ENCODE assay signal across 24 cellular contexts in the genomic region with DNA sequence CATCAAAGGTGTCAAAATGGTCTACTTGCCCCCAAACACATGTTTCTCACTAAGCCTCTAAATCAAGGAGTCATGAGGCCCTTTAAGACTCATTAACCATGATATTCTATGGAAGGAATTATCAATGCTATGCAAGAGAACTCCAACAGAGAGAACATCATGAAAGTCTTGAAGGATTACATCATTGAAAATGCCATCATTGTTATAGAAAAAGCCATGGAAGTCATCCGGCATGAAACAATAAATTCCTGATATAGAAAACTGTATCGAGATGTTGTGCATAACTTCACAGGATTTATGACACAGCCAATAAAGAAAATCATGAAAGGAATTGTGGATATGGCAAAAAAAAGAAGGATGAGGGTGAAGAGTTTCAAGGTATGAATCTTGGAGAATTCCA.
DNase-seq lines count a peak whose midpoint lies in the region; FAIRE-seq and TF ChIP-seq lines count a peak whose summit lies in the region.
"Had no signal": no experiment of that assay in that cellular context is flagged by ENCODE, and none has a peak within 500 bp of the region (broad histone marks: within the 10 kb centered on the region; RNA-seq: fewer than 3 reads in every experiment).

No MANE protein-coding gene starts in this region.

- no peak overlapping the region for H3K4me2 ChIP-seq in PC-9
- H3K4me2 ChIP-seq: BLaER1 treated with 17β-estradiol and CSF1 and Interleukin-3, amounts not matched to agents 10 nM and 100 nM had no signal

- H3K4me3 ChIP-seq in AG10803 (ENCODE audit: low read length): no peak overlapping the region
- no peak overlapping the region for H3K4me3 ChIP-seq in PC-9
- H3K4me3 ChIP-seq: BLaER1 treated with 17β-estradiol and CSF1 and Interleukin-3, amounts not matched to agents 10 nM and 100 nM had no signal

- no peaks in the 10 kb centered on the region for H3K9me3 ChIP-seq in PC-9 (ENCODE audit: insufficient read depth, low read depth)
- H3K9me3 ChIP-seq: BLaER1 treated with 17β-estradiol and CSF1 and Interleukin-3, amounts not matched to agents 10 nM and 100 nM; Caco-2 had no signal

- no peaks in the 10 kb centered on the region for H3K79me2 ChIP-seq in PC-9 (ENCODE audit: low read depth)

- no peak for TF ChIP-seq CTCF in AG10803 (conservative IDR thresholded peaks at IDR 0.05; ENCODE audit: low read length)
- TF ChIP-seq CTCF in D721Med (IDR thresholded peaks at IDR 0.05; ENCODE audit: insufficient read depth, missing control alignments): no peak
- no peak for TF ChIP-seq CTCF in PC-9 (conservative IDR thresholded peaks at IDR 0.05)
- TF ChIP-seq CTCF in GM20000 (IDR thresholded peaks at IDR 0.05; ENCODE audit: extremely low read depth, missing control alignments): no peak

- FAIRE-seq in D721Med (lab: Jason Lieb, UNC): peak; percentile 41
- FAIRE-seq: A204.1, GM12891, GM19239 had no signal

- H3K4me1 ChIP-seq in PC-9 (replicated peaks; ENCODE audit: insufficient read depth): no peaks in the 10 kb centered on the region
- H3K4me1 ChIP-seq: BLaER1 treated with 17β-estradiol and CSF1 and Interleukin-3, amounts not matched to agents 10 nM and 100 nM; Caco-2 had no signal

- no TSS peak for BruUV-seq in PC-9 (replicated peaks; lab: Mats Ljungman, UMichigan)

- peak; percentile 4 for DNase-seq in AG10803 (ENCODE audit: low read depth)
- DNase-seq in D721Med (ENCODE audit: insufficient read length, low spot score): no peak
- no peak for DNase-seq in PC-9
- no peak for DNase-seq in Kasumi-1 (lab: John Stamatoyannopoulos, UW)
- no peak for DNase-seq in GM20000 (ENCODE audit: low spot score)
- DNase-seq: 8988T; ACHN; AML-193; Caco-2; Calu3; CD4-positive, alpha-beta T cell; CD8-positive, alpha-beta T cell; DMS 273 treated with DMSO at 0.1 percent for 48 hours; DMS153; DMS53; DMS79; DND-41; EL; GDM1 had no signal

- no peaks in the 10 kb centered on the region for H3K27me3 ChIP-seq in PC-9 (ENCODE audit: insufficient read depth, low read depth)
- H3K27me3 ChIP-seq: BLaER1 treated with 17β-estradiol and CSF1 and Interleukin-3, amounts not matched to agents 10 nM and 100 nM had no signal

- no peaks in the 10 kb centered on the region for H4K20me1 ChIP-seq in PC-9 (ENCODE audit: insufficient read depth)
- H4K20me1 ChIP-seq: BLaER1 treated with 17β-estradiol and CSF1 and Interleukin-3, amounts not matched to agents 10 nM and 100 nM had no signal

- H3K9me2 ChIP-seq in PC-9 (ENCODE audit: insufficient read depth): no peaks in the 10 kb centered on the region

- H3F3A ChIP-seq in PC-9 (ENCODE audit: insufficient read depth, low read depth): no peaks in the 10 kb centered on the region

- 0 out of 2 replicates have a peak overlapping the region, but pooled peaks have one; percentile 27 for H2AFZ ChIP-seq in PC-9

- intact Hi-C loops in PC-9 (cut with micrococcal nuclease; ENCODE audit: unreplicated experiment): no loop called here

- CTCF ChIA-PET in PC-9 (lab: Charles Lee): no interaction called here

- POLR2A ChIA-PET in PC-9 (lab: Charles Lee; ENCODE audit: unreplicated experiment): no interaction called here

- no peak overlapping the region for H3K27ac ChIP-seq in PC-9
- H3K27ac ChIP-seq: BLaER1 treated with 17β-estradiol and CSF1 and Interleukin-3, amounts not matched to agents 10 nM and 100 nM; C4-2B had no signal

- H3K36me3 ChIP-seq in PC-9 (ENCODE audit: low read depth): no peaks in the 10 kb centered on the region
- H3K36me3 ChIP-seq: BLaER1 treated with 17β-estradiol and CSF1 and Interleukin-3, amounts not matched to agents 10 nM and 100 nM had no signal
